23 cellular contexts compared by ENCODE assay signal in genomic region chr9:137116027-137116507, GRCh38. TPM values are rescaled to one million over a fixed set of nuclear protein-coding genes. Genes with fewer than 3 reads are reported as not detected.
DNase-seq lines count a peak whose midpoint lies in the region; ATAC-seq and TF ChIP-seq lines count a peak whose summit lies in the region.
"Had no signal": no experiment of that assay in that cellular context is flagged by ENCODE, and none has a peak within 500 bp of the region (broad histone marks: within the 10 kb centered on the region; RNA-seq: fewer than 3 reads in every experiment).

No MANE protein-coding gene starts in this region.

- ATAC-seq in activated naive CD8-positive, alpha-beta T cell treated with anti-CD3 and anti-CD28 coated beads, Interleukin-2, amount 50 U/mL, for 24 hours, result no peak
- ATAC-seq in stimulated activated effector memory CD8-positive, alpha-beta T cell treated with anti-CD3 and anti-CD28 coated beads, Interleukin-12 subunit alpha, Interleukin-12 subunit beta, amount 100 ng/mL, for 72 hours, result no peak
- ATAC-seq in HG03108 (IDR thresholded peaks at IDR 0.05; ENCODE audit: unreplicated experiment), result no peak
- ATAC-seq: T-cell had no signal

- H3K4me1 ChIP-seq in cardiac muscle cell (ENCODE audit: low read depth), result peaks cover 29% of the 10 kb centered on the region

- H3K27ac ChIP-seq in VCaP (peak overlapping the region; percentile 91), cardiac muscle cell (peak overlapping the region; percentile 97)

- H3K36me3 Mint-ChIP-seq in activated naive CD8-positive, alpha-beta T cell, result no peaks in the 10 kb centered on the region
- H3K36me3 Mint-ChIP-seq in activated naive CD8-positive, alpha-beta T cell treated with anti-CD3 and anti-CD28 coated beads, Interleukin-2, amount 50 U/mL, for 24 hours (ENCODE audit: low read depth), result peaks cover 2% of the 10 kb centered on the region
- peaks cover 11% of the 10 kb centered on the region for H3K36me3 Mint-ChIP-seq in stimulated activated effector memory CD8-positive, alpha-beta T cell treated with anti-CD3 and anti-CD28 coated beads, Interleukin-12 subunit alpha, Interleukin-12 subunit beta, amount 100 ng/mL, for 72 hours
- H3K36me3 Mint-ChIP-seq: T-cell had no signal

- H3K4me3 Mint-ChIP-seq in activated naive CD8-positive, alpha-beta T cell, result peak overlapping the region; percentile 7
- no peak overlapping the region for H3K4me3 Mint-ChIP-seq in activated naive CD8-positive, alpha-beta T cell treated with anti-CD3 and anti-CD28 coated beads, Interleukin-2, amount 50 U/mL, for 24 hours
- peak overlapping the region; percentile 65 for H3K4me3 Mint-ChIP-seq in stimulated activated effector memory CD8-positive, alpha-beta T cell treated with anti-CD3 and anti-CD28 coated beads, Interleukin-12 subunit alpha, Interleukin-12 subunit beta, amount 100 ng/mL, for 72 hours
- H3K4me3 Mint-ChIP-seq: nephron progenitor cell had no signal

- H3K9me3 ChIP-seq in cardiac muscle cell (ENCODE audit: low read depth), result no peaks in the 10 kb centered on the region

- H3K36me3 ChIP-seq in cardiac muscle cell, result no peaks in the 10 kb centered on the region

- peaks cover 6% of the 10 kb centered on the region for H3K27me3 ChIP-seq in cardiac muscle cell

- H3K27ac Mint-ChIP-seq in activated naive CD8-positive, alpha-beta T cell, result no peak overlapping the region
- no peak overlapping the region for H3K27ac Mint-ChIP-seq in activated naive CD8-positive, alpha-beta T cell treated with anti-CD3 and anti-CD28 coated beads, Interleukin-2, amount 50 U/mL, for 24 hours
- H3K27ac Mint-ChIP-seq in stimulated activated effector memory CD8-positive, alpha-beta T cell treated with anti-CD3 and anti-CD28 coated beads, Interleukin-12 subunit alpha, Interleukin-12 subunit beta, amount 100 ng/mL, for 72 hours, result no peak overlapping the region
- H3K27ac Mint-ChIP-seq: nephron progenitor cell, T-cell had no signal

- H3K4me1 Mint-ChIP-seq in activated naive CD8-positive, alpha-beta T cell (ENCODE audit: low read depth), result peaks cover 10% of the 10 kb centered on the region
- H3K4me1 Mint-ChIP-seq in activated naive CD8-positive, alpha-beta T cell treated with anti-CD3 and anti-CD28 coated beads, Interleukin-2, amount 50 U/mL, for 24 hours, result peaks cover 16% of the 10 kb centered on the region
- H3K4me1 Mint-ChIP-seq in stimulated activated effector memory CD8-positive, alpha-beta T cell treated with anti-CD3 and anti-CD28 coated beads, Interleukin-12 subunit alpha, Interleukin-12 subunit beta, amount 100 ng/mL, for 72 hours, result peaks cover 14% of the 10 kb centered on the region
- H3K4me1 Mint-ChIP-seq: nephron progenitor cell had no signal

- H3K27me3 Mint-ChIP-seq in activated naive CD8-positive, alpha-beta T cell, result no peaks in the 10 kb centered on the region
- no peaks in the 10 kb centered on the region for H3K27me3 Mint-ChIP-seq in activated naive CD8-positive, alpha-beta T cell treated with anti-CD3 and anti-CD28 coated beads, Interleukin-2, amount 50 U/mL, for 24 hours
- H3K27me3 Mint-ChIP-seq: T-cell had no signal

- DNase-seq in activated naive CD8-positive, alpha-beta T cell treated with anti-CD3 and anti-CD28 coated beads, Interleukin-2, amount 50 U/mL, for 24 hours, result no peak
- no peak for DNase-seq in cardiac muscle cell (ENCODE audit: low read depth in 1 of 2, low spot score in 1 of 2)
- no peak for DNase-seq in stimulated activated effector memory CD8-positive, alpha-beta T cell treated with anti-CD3 and anti-CD28 coated beads, Interleukin-12 subunit alpha, Interleukin-12 subunit beta, amount 100 ng/mL, for 72 hours (ENCODE audit: low spot score in 2 of 2)
- no peak for DNase-seq in NCI-H1105 treated with DMSO at 0.1 percent for 48 hours (lab: John Stamatoyannopoulos, UW)
- DNase-seq in activated CD8-positive, alpha-beta memory T cell treated with anti-CD3 and anti-CD28 coated beads for 24 hours, result no peak
- DNase-seq: ACHN; activated CD4-positive, alpha-beta T cell treated with anti-CD3 and anti-CD28 coated beads for 48 hours; activated CD8-positive, alpha-beta memory T cell treated with anti-CD3 and anti-CD28 coated beads, Interleukin-2, amount 50 U/mL, for 4 hours; activated gamma-delta T cell treated with Interleukin-2 at 50 U/mL for 16 hours; DMS 273 treated with DMSO at 0.1 percent for 48 hours; left cardiac atrium; NCI-H146; nephron progenitor cell; SIG-M5; stimulated activated CD4-positive, alpha-beta T cell treated with anti-CD3 and anti-CD28 coated beads, Interleukin-4, amount 100 ng/mL, for 24 hours; T-cell had no signal

- TF ChIP-seq CTCF in VCaP (conservative IDR thresholded peaks at IDR 0.05), result no peak
- no peak for TF ChIP-seq CTCF in cardiac muscle cell (IDR thresholded peaks at IDR 0.05; ENCODE audit: low read depth, low read length)

- H3K4me3 ChIP-seq in cardiac muscle cell, result no peak overlapping the region

- H3K9me3 Mint-ChIP-seq in activated naive CD8-positive, alpha-beta T cell (ENCODE audit: low read depth), result no peaks in the 10 kb centered on the region
- no peaks in the 10 kb centered on the region for H3K9me3 Mint-ChIP-seq in activated naive CD8-positive, alpha-beta T cell treated with anti-CD3 and anti-CD28 coated beads, Interleukin-2, amount 50 U/mL, for 24 hours
- no peaks in the 10 kb centered on the region for H3K9me3 Mint-ChIP-seq in stimulated activated effector memory CD8-positive, alpha-beta T cell treated with anti-CD3 and anti-CD28 coated beads, Interleukin-12 subunit alpha, Interleukin-12 subunit beta, amount 100 ng/mL, for 72 hours
- H3K9me3 Mint-ChIP-seq: nephron progenitor cell, T-cell had no signal

RNA-seq across cellular contexts. Expression of gene DPP7, which starts 1.5 kb away (rescaled TPM):
- 125 and 144 TPM in 2 replicates for total RNA-seq in cardiac muscle cell
- polyA plus RNA-seq in cardiac muscle cell, result 202 and 204 TPM in 2 replicates

RNA-seq across cellular contexts. Expression of gene GRIN1, which starts 22.9 kb away (rescaled TPM):
- total RNA-seq in cardiac muscle cell, result 0.03 TPM in 1 of 2 replicates, not detected in the other
- 0.22 and 0.49 TPM in 2 replicates for polyA plus RNA-seq in cardiac muscle cell
- total RNA-seq: glomerular endothelial cell, left cardiac atrium, M059J, mesenteric fat pad, subcutaneous adipose tissue, T-cell had no signal

RNA-seq across cellular contexts. Expression of gene MAN1B1, which starts 29.3 kb away (rescaled TPM):
- 59.4 and 73.3 TPM in 2 replicates for total RNA-seq in cardiac muscle cell
- 67.6 and 86.7 TPM in 2 replicates for polyA plus RNA-seq in cardiac muscle cell

RNA-seq across cellular contexts. Expression of gene UAP1L1, which starts 38.8 kb away (rescaled TPM):
- 5.8 and 13.3 TPM in 2 replicates for total RNA-seq in cardiac muscle cell
- polyA plus RNA-seq in cardiac muscle cell, result 9.9 and 17.9 TPM in 2 replicates

RNA-seq across cellular contexts. Expression of gene SAPCD2, which starts 45.7 kb away (rescaled TPM):
- 6.3 and 42.1 TPM in 2 replicates for total RNA-seq in cardiac muscle cell
- polyA plus RNA-seq in cardiac muscle cell, result 4.7 and 28.3 TPM in 2 replicates
